In the genomic region with DNA sequence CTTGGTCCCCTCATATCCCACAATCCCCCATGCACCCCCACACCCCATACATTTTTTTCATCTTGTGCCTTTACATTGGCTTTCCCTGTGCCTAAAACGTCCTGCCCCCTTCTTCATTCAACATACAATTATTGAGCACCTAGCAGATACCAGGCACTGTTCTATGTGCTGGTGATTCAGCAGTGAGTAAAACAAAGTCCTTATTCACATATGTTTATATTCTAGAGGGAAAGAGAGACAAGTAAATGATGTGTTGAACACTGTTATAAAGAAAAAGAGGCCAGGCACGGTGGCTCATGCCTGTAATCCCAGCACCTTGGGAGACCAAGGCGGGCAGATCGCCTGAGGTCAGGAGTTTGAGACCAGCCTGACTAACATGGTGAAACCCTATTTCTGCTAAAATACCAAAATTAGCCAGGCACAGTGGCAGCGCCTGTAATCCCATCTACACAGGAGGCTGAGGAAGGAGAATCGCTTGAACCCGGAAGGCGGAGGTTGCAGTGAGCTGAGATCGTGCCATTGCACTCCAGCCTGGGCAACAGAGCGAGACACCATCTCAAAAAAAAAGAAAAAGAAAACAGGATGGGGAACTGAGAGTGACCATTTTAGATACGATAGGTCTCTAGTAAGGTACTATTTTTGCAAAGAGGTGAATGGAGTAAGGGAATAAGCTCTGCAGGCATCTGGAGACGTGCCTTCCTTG, we compare ENCODE assay signal across 16 cellular contexts. TPM values are rescaled to one million over a fixed set of nuclear protein-coding genes. Genes with fewer than 3 reads are reported as not detected.
DNase-seq lines count a peak whose midpoint lies in the region; ATAC-seq and TF ChIP-seq lines count a peak whose summit lies in the region.
"Had no signal": no experiment of that assay in that cellular context is flagged by ENCODE, and none has a peak within 500 bp of the region (broad histone marks: within the 10 kb centered on the region; RNA-seq: fewer than 3 reads in every experiment).

No MANE protein-coding gene starts in this region.

- H3K9me3 Mint-ChIP-seq in activated B cell treated with CpG ODN at 0.5 μM for 24 hours = no peaks in the 10 kb centered on the region
- H3K9me3 Mint-ChIP-seq: activated T-cell treated with anti-CD3 and anti-CD28 coated beads, Interleukin-2, amount 50 U/mL, for 72 hours had no signal

- in situ Hi-C loops in GM13977 (cut with MboI; ENCODE audit: low pct_unique_long_range_greater_than_20kb, low sequenced_read_pairs, unreplicated experiment) = no loop called here

- peaks cover 81% of the 10 kb centered on the region for H3K4me1 Mint-ChIP-seq in activated B cell treated with CpG ODN at 0.5 μM for 24 hours

- H3K27me3 Mint-ChIP-seq in activated B cell treated with CpG ODN at 0.5 μM for 24 hours = no peaks in the 10 kb centered on the region

- ATAC-seq in GM21360 (IDR thresholded peaks at IDR 0.05; ENCODE audit: unreplicated experiment) = peak; percentile 45
- ATAC-seq in HG02938 (IDR thresholded peaks at IDR 0.05; ENCODE audit: unreplicated experiment) = peak; percentile 48
- ATAC-seq in activated B cell treated with CpG ODN at 0.5 μM for 24 hours (ENCODE audit: low read depth) = peak; percentile 87
- ATAC-seq in GM18519 (IDR thresholded peaks at IDR 0.05; ENCODE audit: low FRiP score, unreplicated experiment) = no peak
- ATAC-seq: activated T-cell treated with anti-CD3 and anti-CD28 coated beads, Interleukin-2, amount 50 U/mL, for 72 hours had no signal

- POLR2A ChIA-PET in activated B cell treated with CpG ODN at 0.5 μM for 24 hours (lab: Charles Lee) = interaction anchor here (0.6 to 8.1 kb wide), 12 partner anchors 8 to 247 kb away, joined by 3 to 73 read pairs (median 10); a partner anchor contains a TSS

- peak; percentile 24 for DNase-seq in GM13977 (ENCODE audit: low spot score)
- no peak for DNase-seq in activated B cell treated with CpG ODN at 0.5 μM for 24 hours
- no peak for DNase-seq in DMS53 (lab: John Stamatoyannopoulos, UW)
- no peak for DNase-seq in amygdala (lab: John Stamatoyannopoulos, UW)
- DNase-seq in hepatic stellate cell (ENCODE audit: low spot score) = no peak
- DNase-seq: activated CD4-positive, alpha-beta T cell treated with anti-CD3 and anti-CD28 coated beads for 48 hours; activated T-cell treated with anti-CD3 and anti-CD28 coated beads, Interleukin-2, amount 50 U/mL, for 72 hours; glutamatergic neuron; KBM-7; NCI-H1417 treated with DMSO at 0.1 percent for 48 hours; NCI-H446; RPMI8226; upper lobe of right lung had no signal

- TF ChIP-seq CTCF in GM13977 (IDR thresholded peaks at IDR 0.05; ENCODE audit: extremely low read depth, insufficient read depth, missing control alignments) (no peak), activated B cell treated with CpG ODN at 0.5 μM for 24 hours (IDR thresholded peaks at IDR 0.05) (no peak)

- peaks cover 8% of the 10 kb centered on the region for H3K36me3 Mint-ChIP-seq in activated B cell treated with CpG ODN at 0.5 μM for 24 hours (ENCODE audit: low read depth)

- CTCF ChIA-PET in activated B cell treated with CpG ODN at 0.5 μM for 24 hours (lab: Charles Lee) = interaction anchor here (1.0 to 1.4 kb wide), 2 partner anchors 12 kb away, joined by 3 read pairs; no protein-coding TSS in a partner anchor

- peak overlapping the region; percentile 93 for H3K27ac Mint-ChIP-seq in activated B cell treated with CpG ODN at 0.5 μM for 24 hours
- H3K27ac Mint-ChIP-seq: activated T-cell treated with anti-CD3 and anti-CD28 coated beads, Interleukin-2, amount 50 U/mL, for 72 hours had no signal

- intact Hi-C loops in activated B cell treated with CpG ODN at 0.5 μM for 24 hours (cut with micrococcal nuclease) = loop anchor here (1.0 kb wide), 3 partner anchors 8 to 13 kb away; no protein-coding TSS in a partner anchor

- H3K4me3 Mint-ChIP-seq in activated B cell treated with CpG ODN at 0.5 μM for 24 hours = peak overlapping the region; percentile 74
- H3K4me3 Mint-ChIP-seq: activated T-cell treated with anti-CD3 and anti-CD28 coated beads, Interleukin-2, amount 50 U/mL, for 72 hours had no signal

RNA-seq across cellular contexts. Expression of a gene that starts 12.2 kb away (rescaled TPM):
- 30.8 and 33.7 TPM in 2 replicates for total RNA-seq in activated B cell treated with CpG ODN at 0.5 μM for 24 hours

RNA-seq across cellular contexts. Expression of a gene that starts 26.7 kb away (rescaled TPM):
- 142 and 150 TPM in 2 replicates for total RNA-seq in activated B cell treated with CpG ODN at 0.5 μM for 24 hours

RNA-seq across cellular contexts. Expression of a gene that starts 33.4 kb away (rescaled TPM):
- 3.4 and 4.1 TPM in 2 replicates for total RNA-seq in activated B cell treated with CpG ODN at 0.5 μM for 24 hours

RNA-seq across cellular contexts. Expression of a gene that starts 36.5 kb away (rescaled TPM):
- 174 and 190 TPM in 2 replicates for total RNA-seq in activated B cell treated with CpG ODN at 0.5 μM for 24 hours
